ENCODE assay signal across 6 cellular contexts in the genomic region with DNA sequence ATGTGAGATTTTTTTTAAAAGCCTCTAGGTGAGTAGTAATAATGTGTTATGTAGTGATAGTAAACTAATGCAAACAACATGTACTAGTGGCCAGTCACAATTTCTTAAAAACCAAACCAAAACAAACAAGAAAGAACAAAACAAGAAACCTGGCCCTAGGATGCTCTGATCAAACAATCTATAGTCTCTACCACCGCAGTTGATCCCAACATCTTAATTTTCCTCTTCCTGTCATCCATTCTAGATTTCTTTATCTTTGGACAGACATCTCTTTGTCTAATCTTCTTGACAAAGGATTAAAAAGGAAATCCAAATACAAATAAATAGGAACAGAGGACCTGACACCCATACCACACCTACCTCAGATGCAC.
"Had no signal": no experiment of that assay in that cellular context is flagged by ENCODE, and none has a peak within 500 bp of the region (broad histone marks: within the 10 kb centered on the region; RNA-seq: fewer than 3 reads in every experiment).

No MANE protein-coding gene starts in this region.

- ATAC-seq: GM23338 had no signal

- H3K4me3 ChIP-seq: GM23338 had no signal

- FAIRE-seq: H1, H54, HTR-8/SVneo had no signal

- DNase-seq: H9, HCEC 1CT had no signal

- H2AFZ ChIP-seq: GM23338 had no signal

- H3K4me2 ChIP-seq: GM23338 had no signal
